Comparison of ENCODE assay signal across 17 cellular contexts in genomic region chr2:110867078-110867477, GRCh38.
DNase-seq lines count a peak whose midpoint lies in the region; ATAC-seq, FAIRE-seq and TF ChIP-seq lines count a peak whose summit lies in the region.
"Had no signal": no experiment of that assay in that cellular context is flagged by ENCODE, and none has a peak within 500 bp of the region (broad histone marks: within the 10 kb centered on the region; RNA-seq: fewer than 3 reads in every experiment).

No MANE protein-coding gene starts in this region.

- H3K36me3 Mint-ChIP-seq in activated CD4-positive, alpha-beta T cell treated with anti-CD3 and anti-CD28 coated beads, Interleukin-2, amount 10 ng/mL, durations not matched to agents 24 days and 14 days (ENCODE audit: low read depth): no peaks in the 10 kb centered on the region
- no peaks in the 10 kb centered on the region for H3K36me3 Mint-ChIP-seq in CD4-positive, CD25-positive, alpha-beta regulatory T cell
- no peaks in the 10 kb centered on the region for H3K36me3 Mint-ChIP-seq in activated CD4-positive, alpha-beta memory T cell treated with anti-CD3 and anti-CD28 coated beads for 36 hours
- no peaks in the 10 kb centered on the region for H3K36me3 Mint-ChIP-seq in dendritic cell treated with granulocyte-macrophage colony-stimulating factor and Interleukin-4, amounts not matched to agents 40 ng/mL and 50 ng/mL, for 4 days (ENCODE audit: low read depth)

- ATAC-seq in CD4-positive, CD25-positive, alpha-beta regulatory T cell (ENCODE audit: low read depth in 2 of 2): no peak
- ATAC-seq in GM19035 (IDR thresholded peaks at IDR 0.05; ENCODE audit: unreplicated experiment): no peak

- H3K4me1 Mint-ChIP-seq in activated CD4-positive, alpha-beta T cell treated with anti-CD3 and anti-CD28 coated beads, Interleukin-2, amount 10 ng/mL, durations not matched to agents 24 days and 14 days: peaks cover 71% of the 10 kb centered on the region
- H3K4me1 Mint-ChIP-seq in CD4-positive, CD25-positive, alpha-beta regulatory T cell: peaks cover 15 to 45% (median 29%) of the 10 kb centered on the region in 4 donors
- H3K4me1 Mint-ChIP-seq in activated CD4-positive, alpha-beta memory T cell treated with anti-CD3 and anti-CD28 coated beads for 36 hours (ENCODE audit: low read depth): peaks cover 42% of the 10 kb centered on the region
- peaks cover 45% of the 10 kb centered on the region for H3K4me1 Mint-ChIP-seq in dendritic cell treated with granulocyte-macrophage colony-stimulating factor and Interleukin-4, amounts not matched to agents 40 ng/mL and 50 ng/mL, for 4 days (ENCODE audit: low read depth)

- H3K9me3 Mint-ChIP-seq in activated CD4-positive, alpha-beta T cell treated with anti-CD3 and anti-CD28 coated beads, Interleukin-2, amount 10 ng/mL, durations not matched to agents 24 days and 14 days: no peaks in the 10 kb centered on the region
- no peaks in the 10 kb centered on the region for H3K9me3 Mint-ChIP-seq in CD4-positive, CD25-positive, alpha-beta regulatory T cell
- no peaks in the 10 kb centered on the region for H3K9me3 Mint-ChIP-seq in activated CD4-positive, alpha-beta memory T cell treated with anti-CD3 and anti-CD28 coated beads for 36 hours
- no peaks in the 10 kb centered on the region for H3K9me3 Mint-ChIP-seq in dendritic cell treated with granulocyte-macrophage colony-stimulating factor and Interleukin-4, amounts not matched to agents 40 ng/mL and 50 ng/mL, for 4 days

- H3K4me3 Mint-ChIP-seq in activated CD4-positive, alpha-beta T cell treated with anti-CD3 and anti-CD28 coated beads, Interleukin-2, amount 10 ng/mL, durations not matched to agents 24 days and 14 days: peak overlapping the region; percentile 49
- H3K4me3 Mint-ChIP-seq in CD4-positive, CD25-positive, alpha-beta regulatory T cell: no peak overlapping the region
- H3K4me3 Mint-ChIP-seq in activated CD4-positive, alpha-beta memory T cell treated with anti-CD3 and anti-CD28 coated beads for 36 hours: no peak overlapping the region
- H3K4me3 Mint-ChIP-seq in dendritic cell treated with granulocyte-macrophage colony-stimulating factor and Interleukin-4, amounts not matched to agents 40 ng/mL and 50 ng/mL, for 4 days: no peak overlapping the region

- intact Hi-C loops in activated CD4-positive, alpha-beta T cell treated with anti-CD3 and anti-CD28 coated beads, Interleukin-2, amount 10 ng/mL, durations not matched to agents 24 days and 14 days (cut with micrococcal nuclease): loop anchor here (2.0 kb wide), 3 partner anchors 16 to 188 kb away; no protein-coding TSS in a partner anchor
- intact Hi-C loops in activated CD4-positive, alpha-beta memory T cell treated with anti-CD3 and anti-CD28 coated beads for 36 hours (cut with micrococcal nuclease): loop anchor here (2.0 to 10.0 kb wide), 5 partner anchors 14 to 250 kb away; partner anchors contain the start of gene BUB1
- intact Hi-C loops in dendritic cell treated with granulocyte-macrophage colony-stimulating factor and Interleukin-4, amounts not matched to agents 40 ng/mL and 50 ng/mL, for 4 days (cut with micrococcal nuclease): no loop called here

- no peak overlapping the region for H3K4me3 ChIP-seq in CD4-positive, CD25-positive, alpha-beta regulatory T cell (ENCODE audit: low read depth, low read length)

- H3K27ac Mint-ChIP-seq in activated CD4-positive, alpha-beta T cell treated with anti-CD3 and anti-CD28 coated beads, Interleukin-2, amount 10 ng/mL, durations not matched to agents 24 days and 14 days: peak overlapping the region; percentile 83
- H3K27ac Mint-ChIP-seq in CD4-positive, CD25-positive, alpha-beta regulatory T cell: peak overlapping the region in 2 of 3 donors; percentile 33 to 58
- no peak overlapping the region for H3K27ac Mint-ChIP-seq in activated CD4-positive, alpha-beta memory T cell treated with anti-CD3 and anti-CD28 coated beads for 36 hours
- peak overlapping the region; percentile 26 for H3K27ac Mint-ChIP-seq in dendritic cell treated with granulocyte-macrophage colony-stimulating factor and Interleukin-4, amounts not matched to agents 40 ng/mL and 50 ng/mL, for 4 days

- POLR2A ChIA-PET in activated CD4-positive, alpha-beta memory T cell treated with anti-CD3 and anti-CD28 coated beads for 36 hours (lab: Charles Lee): no interaction called here

- no peaks in the 10 kb centered on the region for H3K9me3 ChIP-seq in CD4-positive, CD25-positive, alpha-beta regulatory T cell (ENCODE audit: control insufficient read depth in 2 of 2, low read length in 2 of 2)
- H3K9me3 ChIP-seq: Caco-2 had no signal

- TF ChIP-seq POLR2A in GM12891 (IDR thresholded peaks at IDR 0.05; ENCODE audit: low read depth, low read length): no peak

- peak; percentile 70 for DNase-seq in activated CD4-positive, alpha-beta T cell treated with anti-CD3 and anti-CD28 coated beads, Interleukin-2, amount 10 ng/mL, durations not matched to agents 24 days and 14 days
- DNase-seq in activated CD4-positive, alpha-beta T cell treated with anti-CD3 and anti-CD28 coated beads, Interleukin-2, amount 50 U/mL, for 4 hours: no peak
- peak in 1 of 3 donors; percentile 59 for DNase-seq in CD4-positive, CD25-positive, alpha-beta regulatory T cell
- DNase-seq in activated CD4-positive, alpha-beta memory T cell treated with anti-CD3 and anti-CD28 coated beads for 36 hours: peak; percentile 55
- no peak for DNase-seq in GM12891 (ENCODE audit: insufficient read length, low spot score)
- no peak for DNase-seq in HCEC 1CT
- DNase-seq: Caco-2, IMR-90, Kasumi-1, NCI-H2029 treated with DMSO at 0.1 percent for 48 hours, NCI-H2227 treated with DMSO at 0.1 percent for 48 hours, OCI-M1, RPMI8226 had no signal

- no peak for FAIRE-seq in GM12891 (lab: Jason Lieb, UNC)
- FAIRE-seq: GM19239 had no signal

- CTCF ChIA-PET in activated CD4-positive, alpha-beta memory T cell treated with anti-CD3 and anti-CD28 coated beads for 36 hours (lab: Charles Lee): interaction anchor here (1.5 to 2.8 kb wide), 3 partner anchors 10 to 224 kb away, joined by 5 to 10 read pairs (median 6); no protein-coding TSS in a partner anchor

- peaks cover 20% of the 10 kb centered on the region for H3K27me3 Mint-ChIP-seq in activated CD4-positive, alpha-beta T cell treated with anti-CD3 and anti-CD28 coated beads, Interleukin-2, amount 10 ng/mL, durations not matched to agents 24 days and 14 days
- H3K27me3 Mint-ChIP-seq in CD4-positive, CD25-positive, alpha-beta regulatory T cell: no peaks in the 10 kb centered on the region
- H3K27me3 Mint-ChIP-seq in activated CD4-positive, alpha-beta memory T cell treated with anti-CD3 and anti-CD28 coated beads for 36 hours: peaks cover 42% of the 10 kb centered on the region
- H3K27me3 Mint-ChIP-seq in dendritic cell treated with granulocyte-macrophage colony-stimulating factor and Interleukin-4, amounts not matched to agents 40 ng/mL and 50 ng/mL, for 4 days: peaks cover 15% of the 10 kb centered on the region

- H3K4me1 ChIP-seq in CD4-positive, CD25-positive, alpha-beta regulatory T cell (ENCODE audit: control insufficient read depth, insufficient read depth, low read length, poor library complexity, severe bottlenecking): peaks cover 32% of the 10 kb centered on the region
- H3K4me1 ChIP-seq: Caco-2 had no signal

- H3K27ac ChIP-seq in CD4-positive, CD25-positive, alpha-beta regulatory T cell (ENCODE audit: insufficient read depth, low read length, poor library complexity, severe bottlenecking): no peak overlapping the region
- H3K27ac ChIP-seq: C4-2B had no signal

- H3K36me3 ChIP-seq in CD4-positive, CD25-positive, alpha-beta regulatory T cell (ENCODE audit: control insufficient read depth, insufficient read depth, low read length): no peaks in the 10 kb centered on the region

- H3K27me3 ChIP-seq in CD4-positive, CD25-positive, alpha-beta regulatory T cell (ENCODE audit: control insufficient read depth, insufficient read depth, low read length): no peaks in the 10 kb centered on the region

TF ChIP-seq in GM12891, 5 proteins besides CTCF, POLR2A, EP300 and RAD21:
- TF ChIP-seq POLR2AphosphoS5 (IDR thresholded peaks at IDR 0.05; ENCODE audit: low read depth, low read length) (no peak), TAF1 (IDR thresholded peaks at IDR 0.05; ENCODE audit: low read depth, low read length) (no peak), SPI1 (IDR thresholded peaks at IDR 0.05; ENCODE audit: low read depth, low read length) (no peak), POU2F2 (IDR thresholded peaks at IDR 0.05; ENCODE audit: low read depth, low read length) (no peak), PAX5 (IDR thresholded peaks at IDR 0.05; ENCODE audit: insufficient read depth, low read length, severe bottlenecking) (no peak)

Comparison
In these comparisons a context has a peak if more than half of its experiments do, and no peak if none do; other contexts are left out.
1. DNase-seq: peak in activated CD4-positive, alpha-beta T cell treated with anti-CD3 and anti-CD28 coated beads, Interleukin-2, amount 10 ng/mL, durations not matched to agents 24 days and 14 days (single experiment) and activated CD4-positive, alpha-beta memory T cell treated with anti-CD3 and anti-CD28 coated beads for 36 hours (single experiment); none in activated CD4-positive, alpha-beta T cell treated with anti-CD3 and anti-CD28 coated beads, Interleukin-2, amount 50 U/mL, for 4 hours (0 of 2), GM12891 (single experiment) and HCEC 1CT (single experiment).